ENCODE assay signal across 8 cellular contexts in genomic region chr2:169131587-169132512, GRCh38.
A peak's percentile ranks its signal among the peaks of the same experiment; 100 is the strongest.
DNase-seq lines count a peak whose midpoint lies in the region; ATAC-seq, FAIRE-seq and TF ChIP-seq lines count a peak whose summit lies in the region.

No MANE protein-coding gene starts in this region.

- H3K27ac ChIP-seq in HL-60 (replicated peaks), result no peak overlapping the region
- H3K27ac ChIP-seq in effector memory CD4-positive, alpha-beta T cell (ENCODE audit: insufficient read depth, low read length, poor library complexity, severe bottlenecking), result no peak overlapping the region

- TF ChIP-seq POLR2A in erythroblast (IDR thresholded peaks at IDR 0.05; ENCODE audit: low read length), result no peak

- no peaks in the 10 kb centered on the region for H3K9me3 Mint-ChIP-seq in natural killer cell treated with Interleukin-12 subunit alpha and Interleukin-12 subunit beta and Interleukin-15 and Interleukin-18, amount 100 ng/mL, for 72 hours

- no peaks in the 10 kb centered on the region for H3K27me3 Mint-ChIP-seq in natural killer cell treated with Interleukin-12 subunit alpha and Interleukin-12 subunit beta and Interleukin-15 and Interleukin-18, amount 100 ng/mL, for 72 hours

- H3K36me3 ChIP-seq in effector memory CD4-positive, alpha-beta T cell (ENCODE audit: control insufficient read depth, insufficient read depth, low read length), result no peaks in the 10 kb centered on the region

- no peak overlapping the region for H3K4me3 ChIP-seq in HL-60 (replicated peaks; ENCODE audit: insufficient read depth, low read length)
- H3K4me3 ChIP-seq in effector memory CD4-positive, alpha-beta T cell (ENCODE audit: insufficient read depth, low read depth, low read length, poor library complexity, severe bottlenecking), result no peak overlapping the region

- no peaks in the 10 kb centered on the region for H3K4me1 ChIP-seq in effector memory CD4-positive, alpha-beta T cell (ENCODE audit: control insufficient read depth, insufficient read depth, low read length, poor library complexity, severe bottlenecking)

- H3K4me1 Mint-ChIP-seq in natural killer cell treated with Interleukin-12 subunit alpha and Interleukin-12 subunit beta and Interleukin-15 and Interleukin-18, amount 100 ng/mL, for 72 hours (ENCODE audit: low read depth in 2 of 2), result no peaks in the 10 kb centered on the region

- H3K36me3 Mint-ChIP-seq in natural killer cell treated with Interleukin-12 subunit alpha and Interleukin-12 subunit beta and Interleukin-15 and Interleukin-18, amount 100 ng/mL, for 72 hours, result no peaks in the 10 kb centered on the region

- H3K27me3 ChIP-seq in HL-60 (ENCODE audit: insufficient read depth, poor library complexity, severe bottlenecking), result no peaks in the 10 kb centered on the region
- H3K27me3 ChIP-seq in effector memory CD4-positive, alpha-beta T cell (replicated peaks; ENCODE audit: control insufficient read depth, insufficient read depth, low read length, poor library complexity, severe bottlenecking), result no peaks in the 10 kb centered on the region

- ATAC-seq in GM19372 (IDR thresholded peaks at IDR 0.05; ENCODE audit: low read depth, unreplicated experiment), result peak; percentile 88
- ATAC-seq in natural killer cell treated with Interleukin-12 subunit alpha and Interleukin-12 subunit beta and Interleukin-15 and Interleukin-18, amount 100 ng/mL, for 72 hours, result peak; percentile 73 to 75

- H3K9me3 ChIP-seq in effector memory CD4-positive, alpha-beta T cell (ENCODE audit: control insufficient read depth, low read length), result no peaks in the 10 kb centered on the region

- H3K27ac Mint-ChIP-seq in natural killer cell treated with Interleukin-12 subunit alpha and Interleukin-12 subunit beta and Interleukin-15 and Interleukin-18, amount 100 ng/mL, for 72 hours, result no peak overlapping the region

- peak; percentile 61 for TF ChIP-seq CTCF in HL-60 (IDR thresholded peaks at IDR 0.05; ENCODE audit: insufficient read depth, low read length)

- FAIRE-seq in RCC 7860 (lab: Jason Lieb, UNC), result peak; percentile 90

- no peak overlapping the region for H3K4me3 Mint-ChIP-seq in natural killer cell treated with Interleukin-12 subunit alpha and Interleukin-12 subunit beta and Interleukin-15 and Interleukin-18, amount 100 ng/mL, for 72 hours

- peak; percentile 81 for DNase-seq in DMS53 (lab: John Stamatoyannopoulos, UW)
- peak in 1 of 2 experiments; percentile 45 for DNase-seq in HL-60 (ENCODE audit: low read depth in 1 of 2, low spot score in 1 of 2)
- peak; percentile 76 for DNase-seq in RCC 7860 (ENCODE audit: low spot score)
- DNase-seq in erythroblast (lab: John Stamatoyannopoulos, UW), result peak; percentile 63 to 66
- DNase-seq in natural killer cell treated with Interleukin-12 subunit alpha and Interleukin-12 subunit beta and Interleukin-15 and Interleukin-18, amount 100 ng/mL, for 72 hours (ENCODE audit: low spot score), result no peak
- DNase-seq in effector memory CD4-positive, alpha-beta T cell, result no peak
- no peak for DNase-seq in stimulated activated CD4-positive, alpha-beta T cell treated with anti-CD3 and anti-CD28 coated beads, Interleukin-4, amount 100 ng/mL, for 1 hour

Comparison
In these comparisons a context has a peak if more than half of its experiments do, and no peak if none do; other contexts are left out.
1. DNase-seq: peak in DMS53 (single experiment), RCC 7860 (single experiment) and erythroblast (2 of 2); none in natural killer cell treated with Interleukin-12 subunit alpha and Interleukin-12 subunit beta and Interleukin-15 and Interleukin-18, amount 100 ng/mL, for 72 hours (single experiment), effector memory CD4-positive, alpha-beta T cell (0 of 3) and stimulated activated CD4-positive, alpha-beta T cell treated with anti-CD3 and anti-CD28 coated beads, Interleukin-4, amount 100 ng/mL, for 1 hour (single experiment).